In genomic region chr17:57084361-57084801, GRCh38 we compare ENCODE assay signal across 8 cellular contexts. TPM values are rescaled to one million over a fixed set of nuclear protein-coding genes. Genes with fewer than 3 reads are reported as not detected.
DNase-seq lines count a peak whose midpoint lies in the region; ATAC-seq and TF ChIP-seq lines count a peak whose summit lies in the region.

No MANE protein-coding gene starts in this region.

- no TSS peak for BruUV-seq in IMR-90 (replicated peaks; lab: Mats Ljungman, UMichigan)

- peak overlapping the region; percentile 97 for H3K4me2 ChIP-seq in IMR-90 (ENCODE audit: low read depth, low read length)

- peak overlapping the region; percentile 93; the same call in 1 of the 3 replicates for H2BK15ac ChIP-seq in IMR-90 (ENCODE audit: low read depth, low read length)

- no peaks in the 10 kb centered on the region for H3K36me3 ChIP-seq in IMR-90 (ENCODE audit: control insufficient read depth, insufficient read depth, low read length)

- CTCF ChIA-PET in IMR-90 (lab: Yijun Ruan, JAX) = no interaction called here

- H3K79me1 ChIP-seq in IMR-90 (ENCODE audit: low read depth in 1 of 2, low read length in 2 of 2) = peaks cover 13 to 15% of the 10 kb centered on the region in 2 experiments; a peak in 2 of 4 replicates

- no peaks in the 10 kb centered on the region for H3K9me1 ChIP-seq in IMR-90 (ENCODE audit: insufficient read depth, low read length)

- H3K27me3 Mint-ChIP-seq in nephron (ENCODE audit: low read depth) = peaks cover 4% of the 10 kb centered on the region

- H3K27me3 ChIP-seq in IMR-90 (ENCODE audit: control insufficient read depth, insufficient read depth, low read length) = no peaks in the 10 kb centered on the region

- H3K56ac ChIP-seq in IMR-90 (ENCODE audit: extremely low read depth, insufficient read depth, low read length) = peak overlapping the region; percentile 67

- H3K23ac ChIP-seq in IMR-90 (ENCODE audit: low read depth, low read length) = peak overlapping the region; percentile 99

- H3K4me3 ChIP-seq in IMR-90 (ENCODE audit: insufficient read depth, low read depth, low read length) (peak overlapping the region; percentile 99), coronary artery (peak overlapping the region; percentile 99)

- no peaks in the 10 kb centered on the region for H4K20me1 ChIP-seq in IMR-90 (ENCODE audit: insufficient read depth, low read length)

- TF ChIP-seq RAD21 in IMR-90 (IDR thresholded peaks at IDR 0.05; ENCODE audit: low read length) = no peak

- peak overlapping the region; percentile 92 to 99 (median 98) for H3K27ac Mint-ChIP-seq in nephron

- H3K27ac ChIP-seq in IMR-90 (ENCODE audit: insufficient read depth, low read length) = peak overlapping the region; percentile 99
- peak overlapping the region; percentile 93 to 96 for H3K27ac ChIP-seq in coronary artery

- 0 out of 2 replicates have a peak overlapping the region, but pooled peaks have one; percentile 45 for H2BK20ac ChIP-seq in IMR-90 (ENCODE audit: low read depth, low read length)

- DNase-seq in IMR-90 = peak; percentile 19
- no peak for DNase-seq in coronary artery (ENCODE audit: low spot score)
- no peak for DNase-seq in glomerular visceral epithelial cell (ENCODE audit: extremely low spot score)
- DNase-seq in NCI-H1105 treated with DMSO at 0.1 percent for 48 hours (lab: John Stamatoyannopoulos, UW) = no peak
- no peak for DNase-seq in COR-L47 (lab: John Stamatoyannopoulos, UW)
- DNase-seq in NCI-H510A treated with DMSO at 0.1 percent for 48 hours (lab: John Stamatoyannopoulos, UW) = no peak

- H2BK120ac ChIP-seq in IMR-90 (ENCODE audit: low read depth, low read length) = peak overlapping the region; percentile 94

- H4K5ac ChIP-seq in IMR-90 (ENCODE audit: low read depth, low read length) = peak overlapping the region; percentile 99

- no peaks in the 10 kb centered on the region for H3K9me3 ChIP-seq in IMR-90 (ENCODE audit: control insufficient read depth, insufficient read depth, low read length)

- peak overlapping the region; percentile 85 for H2AK9ac ChIP-seq in IMR-90 (replicated peaks; ENCODE audit: low read depth, low read length, poor library complexity)

- no peaks in the 10 kb centered on the region for H3K9me3 Mint-ChIP-seq in nephron

- H3K4me3 Mint-ChIP-seq in nephron = peak overlapping the region; percentile 91 to 97 (median 95)

- H3K4ac ChIP-seq in IMR-90 (ENCODE audit: low read depth, low read length) = peak overlapping the region; percentile 98

- no peak for TF ChIP-seq CTCF in IMR-90 (conservative IDR thresholded peaks at IDR 0.05; ENCODE audit: low read depth, low read length)
- TF ChIP-seq CTCF in coronary artery (IDR thresholded peaks at IDR 0.05) = no peak
- no peak for TF ChIP-seq CTCF in nephron (IDR thresholded peaks at IDR 0.05; ENCODE audit: unreplicated experiment in 3 of 3)

- dilution Hi-C loops in IMR-90 (cut with HindIII; ENCODE audit: low sequenced_read_pairs, unreplicated experiment) = no loop called here

- H3K36me3 Mint-ChIP-seq in nephron (ENCODE audit: low read depth) = no peaks in the 10 kb centered on the region

- H4K91ac ChIP-seq in IMR-90 (ENCODE audit: insufficient read depth, low read depth, low read length) = peak overlapping the region; percentile 97

- POLR2A ChIA-PET in IMR-90 (lab: Charles Lee; ENCODE audit: unreplicated experiment) = interaction anchor here (0.6 kb wide), 1 partner anchor 9 kb away, joined by 3 read pairs; no protein-coding TSS in a partner anchor

- H3K4me1 ChIP-seq in IMR-90 (ENCODE audit: control insufficient read depth, insufficient read depth, low read length) = no peaks in the 10 kb centered on the region

- in situ Hi-C loops in IMR-90 (cut with MboI; ENCODE audit: low sequenced_read_pairs) = no loop called here

- H2AK5ac ChIP-seq in IMR-90 (ENCODE audit: low read depth, low read length) = no peak overlapping the region; the same call in 1 of the 2 replicates

- H3K14ac ChIP-seq in IMR-90 (replicated peaks; ENCODE audit: low read depth, low read length) = peak overlapping the region; percentile 100

- H4K8ac ChIP-seq in IMR-90 (ENCODE audit: low read depth in 2 of 2, low read length in 2 of 2) = peak overlapping the region; percentile 95 to 97

- no peak for TF ChIP-seq POLR2A in IMR-90 (IDR thresholded peaks at IDR 0.05; ENCODE audit: low read depth, low read length)

- intact Hi-C loops in IMR-90 (cut with micrococcal nuclease) = no loop called here

- 0% methylated on average over 4 of the region's 7 CpGs; no CpG with 5 or more reads in 1 of the 2 experiments for WGBS in IMR-90 (ENCODE audit: extremely low coverage in 2 of 2, insufficient read length in 1 of 2), 2 experiments

- peak overlapping the region; percentile 99 for H3K18ac ChIP-seq in IMR-90 (ENCODE audit: low read depth, low read length)

- H2AFZ ChIP-seq in IMR-90 (replicated peaks; ENCODE audit: low read length, poor library complexity) = peak overlapping the region; percentile 100

- peaks cover 12% of the 10 kb centered on the region for H3K4me1 Mint-ChIP-seq in nephron

- peak overlapping the region; percentile 100 for H3K9ac ChIP-seq in IMR-90 (ENCODE audit: low read depth, low read length)

- H2BK5ac ChIP-seq in IMR-90 (ENCODE audit: low read depth, low read length, poor library complexity, severe bottlenecking) = peak overlapping the region; percentile 94

- ATAC-seq in GM18909 (IDR thresholded peaks at IDR 0.05; ENCODE audit: poor library complexity, unreplicated experiment) = peak; percentile 23
- ATAC-seq in IMR-90 (ENCODE audit: low read depth) = peak; percentile 30

TF ChIP-seq in IMR-90, 13 proteins besides CTCF, POLR2A, EP300 and RAD21:
- TF ChIP-seq USF2 (IDR thresholded peaks at IDR 0.05; ENCODE audit: low read depth, low read length) = no peak
- no peak for TF ChIP-seq SMC3 (IDR thresholded peaks at IDR 0.05; ENCODE audit: low read depth, low read length)
- no peak for TF ChIP-seq MXI1 (IDR thresholded peaks at IDR 0.05; ENCODE audit: borderline replicate concordance, low read depth, low read length)
- no peak for TF ChIP-seq CHD1 (IDR thresholded peaks at IDR 0.05; ENCODE audit: low read depth, low read length)
- no peak for TF ChIP-seq BHLHE40 (IDR thresholded peaks at IDR 0.05; ENCODE audit: low read depth, low read length)
- no peak for TF ChIP-seq FOS (IDR thresholded peaks at IDR 0.05; ENCODE audit: low read depth, low read length)
- no peak for TF ChIP-seq CEBPB (IDR thresholded peaks at IDR 0.05; ENCODE audit: low read depth, low read length)
- TF ChIP-seq NFE2L2 (IDR thresholded peaks at IDR 0.05; ENCODE audit: low read depth, low read length) = no peak
- TF ChIP-seq MAZ (IDR thresholded peaks at IDR 0.05; ENCODE audit: borderline replicate concordance, low read depth, low read length) = no peak
- no peak for TF ChIP-seq RFX5 (IDR thresholded peaks at IDR 0.05; ENCODE audit: low read depth, low read length)
- no peak for TF ChIP-seq ELK1 (IDR thresholded peaks at IDR 0.05; ENCODE audit: borderline replicate concordance, low read depth, low read length)
- no peak for TF ChIP-seq MAFK (IDR thresholded peaks at IDR 0.05; ENCODE audit: low read depth, low read length)
- TF ChIP-seq RCOR1 (IDR thresholded peaks at IDR 0.05; ENCODE audit: insufficient replicate concordance, low read length) = no peak

RNA-seq across cellular contexts. Expression of gene AKAP1, which starts 0.7 kb away (rescaled TPM):
- 10.2 and 11.7 TPM in 2 replicates for total RNA-seq in IMR-90 (2012; rRNA removed)
- polyA plus RNA-seq in IMR-90 (2012; rRNA removed) = 16.4 and 17.4 TPM in 2 replicates
- 15.2 and 24.2 TPM in 2 replicates for polyA plus RNA-seq in IMR-90 (2012; cell fraction: cytosol; rRNA removed)
- polyA plus RNA-seq in IMR-90 (2012; cell fraction: nucleus; rRNA removed; ENCODE audit: low replicate concordance) = 36.7 and 40.2 TPM in 2 replicates
